In the genomic region with DNA sequence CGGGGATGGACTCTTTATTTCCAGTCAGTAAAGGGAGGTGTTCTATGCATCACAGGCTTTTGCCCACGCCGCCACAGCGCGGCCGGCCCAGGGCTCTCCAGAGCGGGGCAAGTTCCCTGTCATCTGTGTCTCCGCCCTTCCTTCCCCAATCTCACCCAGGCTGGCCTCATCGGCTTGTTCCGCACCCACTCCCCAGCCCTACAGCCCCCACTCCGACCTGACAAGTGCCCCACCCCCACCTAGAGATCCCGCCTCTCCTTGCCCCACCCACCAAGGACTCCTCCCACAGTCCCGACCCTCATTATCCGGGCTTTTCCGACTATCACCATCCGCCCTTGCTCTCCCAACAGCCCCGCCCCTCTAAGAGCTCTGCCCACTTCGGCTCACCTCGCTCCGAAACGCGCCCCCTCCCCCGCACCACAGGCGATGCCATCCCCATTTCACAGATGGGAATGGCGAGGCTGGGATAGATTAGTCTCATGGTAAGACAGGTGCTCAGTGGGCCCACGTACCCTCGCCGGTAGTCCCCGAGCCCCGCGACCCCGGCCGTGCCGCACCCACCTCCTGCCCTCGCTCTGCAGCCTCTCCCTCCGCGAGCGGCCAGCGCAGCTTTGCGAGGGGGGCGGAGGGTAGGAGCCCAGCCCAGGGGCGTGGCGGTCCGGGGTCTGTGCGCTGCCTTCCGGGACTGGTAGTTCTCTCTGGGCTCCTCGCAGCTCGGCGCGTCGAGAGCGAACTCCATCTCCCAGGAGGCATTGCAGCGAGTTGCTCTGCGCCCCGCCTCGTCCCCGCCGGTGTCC, we compare ENCODE assay signal across 8 cellular contexts. TPM values are rescaled to one million over a fixed set of nuclear protein-coding genes. Genes with fewer than 3 reads are reported as not detected.
DNase-seq lines count a peak whose midpoint lies in the region; ATAC-seq and TF ChIP-seq lines count a peak whose summit lies in the region.

A gene with protein sequence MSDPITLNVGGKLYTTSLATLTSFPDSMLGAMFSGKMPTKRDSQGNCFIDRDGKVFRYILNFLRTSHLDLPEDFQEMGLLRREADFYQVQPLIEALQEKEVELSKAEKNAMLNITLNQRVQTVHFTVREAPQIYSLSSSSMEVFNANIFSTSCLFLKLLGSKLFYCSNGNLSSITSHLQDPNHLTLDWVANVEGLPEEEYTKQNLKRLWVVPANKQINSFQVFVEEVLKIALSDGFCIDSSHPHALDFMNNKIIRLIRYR (minus strand): TSS at position 615 of the 797 bp plus-strand sequence. CDS start 14,072 bp downstream, outside the sequence.

- DNase-seq in NCI-H1694 (lab: John Stamatoyannopoulos, UW) (peak; percentile 80), amniotic stem cell (lab: John Stamatoyannopoulos, UW) (peak; percentile 97), left cardiac atrium (peak; percentile 99), posterior vena cava (ENCODE audit: low spot score) (peak; percentile 100), upper lobe of left lung (peak; percentile 98 to 99)

- no peaks in the 10 kb centered on the region for H3K36me3 ChIP-seq in upper lobe of left lung

- peak within 1 kb of the TSS; percentile 70 to 92 (median 76) for H3K4me3 ChIP-seq in upper lobe of left lung

- peak in 1 of 4 donors; percentile 41 for TF ChIP-seq EP300 in upper lobe of left lung (IDR thresholded peaks at IDR 0.05)

- H3K27ac ChIP-seq in upper lobe of left lung: peak within 1 kb of the TSS; percentile 70 to 91 (median 82)

- H3K4me1 ChIP-seq in upper lobe of left lung: peaks cover 36 to 50% (median 37%) of the 10 kb centered on the region in 4 donors

- WGBS in upper lobe of left lung, 2 donors: 0% methylated on average over 17 to 21 of the region's 58 CpGs

- peak in 1 of 6 experiments; percentile 14 for TF ChIP-seq CTCF in upper lobe of left lung (IDR thresholded peaks at IDR 0.05)

- intact Hi-C loops in T-helper 1 cell treated with Interleukin-12 subunit alpha and Interleukin-12 subunit beta and Interleukin-4 antibody, amounts not matched to agents 30 ng/mL and 1 ng/mL, for 36 hours (cut with micrococcal nuclease): loop anchor here (1.0 to 5.0 kb wide), 14 partner anchors 14 to 599 kb away; partner anchors contain the start of genes ALG8, AQP11, CLNS1A and GAB2
- intact Hi-C loops in left cardiac atrium (cut with DNase I) (loop anchor here in 1 of 2 donors (10.0 kb wide), 1 partner anchor 113 kb away; the partner anchor contains the start of gene NDUFC2), posterior vena cava (cut with DNase I) (no loop called here)

- no peaks in the 10 kb centered on the region for H3K27me3 ChIP-seq in upper lobe of left lung

- ATAC-seq in GM18498 (IDR thresholded peaks at IDR 0.05; ENCODE audit: unreplicated experiment): peak; percentile 98
- ATAC-seq in HG02885 (IDR thresholded peaks at IDR 0.05; ENCODE audit: poor library complexity, unreplicated experiment): peak; percentile 96
- ATAC-seq in left cardiac atrium: peak; percentile 97
- ATAC-seq in upper lobe of left lung (ENCODE audit: low FRiP score in 2 of 2): peak; percentile 98 to 99

- no peaks in the 10 kb centered on the region for H3K9me3 ChIP-seq in upper lobe of left lung

- TF ChIP-seq POLR2A in upper lobe of left lung (IDR thresholded peaks at IDR 0.05): peak in 2 of 4 donors; percentile 66 to 90

RNA-seq across cellular contexts. Expression of the gene that starts here (rescaled TPM):
- 13.5 and 14.1 TPM in 2 replicates for total RNA-seq in T-helper 1 cell treated with Interleukin-12 subunit alpha and Interleukin-12 subunit beta and Interleukin-4 antibody, amounts not matched to agents 30 ng/mL and 1 ng/mL, for 36 hours
- total RNA-seq in left cardiac atrium: 1 to 10 TPM; 6.4 to 6.8 TPM
- 10 to 100 TPM; 10.2 to 10.5 TPM for total RNA-seq in posterior vena cava
- 10 to 100 TPM in 4 of 6 donors, 1 to 10 TPM in 2; 8.4 to 18.9 (median 10.7) TPM for total RNA-seq in upper lobe of left lung

Comparison
In these comparisons a context has a peak if more than half of its experiments do, and no peak if none do; other contexts are left out.
1. Peak in every context shown above with its lines: DNase-seq, ATAC-seq, H3K4me3 ChIP-seq and H3K27ac ChIP-seq.